8 cellular contexts compared by ENCODE assay signal in genomic region chr6:44246663-44247337, GRCh38.
A peak's percentile ranks its signal among the peaks of the same experiment; 100 is the strongest.
DNase-seq lines count a peak whose midpoint lies in the region; ATAC-seq, FAIRE-seq and TF ChIP-seq lines count a peak whose summit lies in the region.

Gene HSP90AB1 (plus strand): TSS chr6:44247101. CDS start chr6:44248630, 1,529 bp downstream.

- DNase-seq in ELR (ENCODE audit: low read depth) (peak; percentile 100), H54 (ENCODE audit: insufficient read length, low spot score) (peak; percentile 97), LoVo (ENCODE audit: low spot score) (peak; percentile 97), RWPE1 (ENCODE audit: low spot score) (peak; percentile 98), fibroblast of pulmonary artery (ENCODE audit: low read depth) (peak; percentile 99)
- peak; percentile 95 for DNase-seq in activated T-helper 9 cell treated with anti-CD3 and anti-CD28 coated beads, Interleukin-2, amount 50 U/mL, for 16 hours (ENCODE audit: low read depth)
- peak; percentile 95 for DNase-seq in stimulated activated naive CD8-positive, alpha-beta T cell treated with anti-CD3 and anti-CD28 coated beads, Interleukin-15, Interleukin-2, amounts not matched to agents 100 U/mL and 50 U/mL, for 24 hours

- H3K36me3 Mint-ChIP-seq in nephron (ENCODE audit: low read depth), result peaks cover 40% of the 10 kb centered on the region

- peak; percentile 15 for FAIRE-seq in H54 (lab: Jason Lieb, UNC)

- H3K4me3 Mint-ChIP-seq in nephron, result peak within 1 kb of the TSS; percentile 98 to 100 (median 99)

- peak within 1 kb of the TSS; percentile 100 for H3K4me3 ChIP-seq in fibroblast of pulmonary artery (replicated peaks; ENCODE audit: low read depth, low read length)

- H3K27ac Mint-ChIP-seq in nephron, result peak within 1 kb of the TSS; percentile 96 to 99 (median 98)

- CTCF ChIA-PET in RWPE1 (lab: Yijun Ruan, JAX), result interaction anchor here (1.1 kb wide), 2 partner anchors 12 to 24 kb away, joined by 5 to 9 read pairs; partner anchors contain the start of gene TMEM151B

- peak within 1 kb of the TSS; percentile 91 for H3K27ac ChIP-seq in RWPE1

- TF ChIP-seq CTCF in RWPE1 (conservative IDR thresholded peaks at IDR 0.05; ENCODE audit: low read depth), result no peak
- TF ChIP-seq CTCF in fibroblast of pulmonary artery (IDR thresholded peaks at IDR 0.05; ENCODE audit: low read length, missing control alignments), result no peak
- TF ChIP-seq CTCF in nephron (IDR thresholded peaks at IDR 0.05; ENCODE audit: unreplicated experiment in 3 of 3), result no peak

- peaks cover 10% of the 10 kb centered on the region for H3K27me3 Mint-ChIP-seq in nephron (ENCODE audit: low read depth)

- ATAC-seq in stimulated activated naive CD8-positive, alpha-beta T cell treated with anti-CD3 and anti-CD28 coated beads, Interleukin-15, Interleukin-2, amounts not matched to agents 100 U/mL and 50 U/mL, for 24 hours, result peak; percentile 77

- no peaks in the 10 kb centered on the region for H3K9me3 Mint-ChIP-seq in nephron

- TF ChIP-seq POLR2A in H54 (IDR thresholded peaks at IDR 0.05; ENCODE audit: low read depth, low read length), result peak; percentile 100

- peaks cover 34% of the 10 kb centered on the region for H3K4me1 Mint-ChIP-seq in nephron

- POLR2A ChIA-PET in RWPE1 (lab: Yijun Ruan, JAX; ENCODE audit: low non-redundant PET), result interaction anchor here (0.6 to 1.3 kb wide), 7 partner anchors 9 to 616 kb away, joined by 3 to 6 read pairs (median 4); partner anchors contain the start of gene SLC35B2

Comparison
In these comparisons a context has a peak if more than half of its experiments do, and no peak if none do; other contexts are left out.
1. Peak in every context shown above with its lines: DNase-seq, ATAC-seq, H3K4me3 ChIP-seq and H3K27ac ChIP-seq.